13 cellular contexts compared by ENCODE assay signal in genomic region chr7:46229409-46229808, GRCh38.
DNase-seq lines count a peak whose midpoint lies in the region; TF ChIP-seq lines count a peak whose summit lies in the region.
"Had no signal": no experiment of that assay in that cellular context is flagged by ENCODE, and none has a peak within 500 bp of the region (broad histone marks: within the 10 kb centered on the region; RNA-seq: fewer than 3 reads in every experiment).

No MANE protein-coding gene starts in this region.

- peak overlapping the region; percentile 77 for H3K27ac ChIP-seq in hepatocyte
- H3K27ac ChIP-seq: SK-N-MC had no signal

- H3K9me3 ChIP-seq in hepatocyte (ENCODE audit: low read depth): no peaks in the 10 kb centered on the region
- H3K9me3 ChIP-seq: BE2C had no signal

- no peak overlapping the region for H3K4me3 ChIP-seq in AG04449 (ENCODE audit: low read depth, low read length)
- no peak overlapping the region for H3K4me3 ChIP-seq in hepatocyte
- H3K4me3 ChIP-seq: SK-N-MC had no signal

- no peaks in the 10 kb centered on the region for H3K79me2 ChIP-seq in hepatocyte

- POLR2A ChIA-PET in AG04449 (lab: Yijun Ruan, JAX): interaction anchor here (0.6 kb wide), 1 partner anchor 57 kb away, joined by 3 read pairs; no protein-coding TSS in a partner anchor
- POLR2A ChIA-PET in HEK293T (lab: Yijun Ruan, JAX): interaction anchor here (0.7 kb wide), 1 partner anchor 93 kb away, joined by 3 read pairs; no protein-coding TSS in a partner anchor

- H3K9me2 ChIP-seq in hepatocyte (replicated peaks; ENCODE audit: insufficient read depth): no peaks in the 10 kb centered on the region

- H3K4me1 ChIP-seq in hepatocyte (ENCODE audit: insufficient read depth): no peaks in the 10 kb centered on the region
- H3K4me1 ChIP-seq: BE2C had no signal

- DNase-seq in AG04449 (ENCODE audit: low read depth, low spot score): peak; percentile 77
- DNase-seq in HS-5 (ENCODE audit: low read depth): peak; percentile 81
- peak; percentile 62 for DNase-seq in astrocyte of the hippocampus (ENCODE audit: low read depth, low spot score)
- peak; percentile 63 for DNase-seq in hepatocyte (ENCODE audit: low spot score)
- no peak for DNase-seq in NCI-H146 (lab: John Stamatoyannopoulos, UW)
- no peak for DNase-seq in D341Med (ENCODE audit: low spot score)
- DNase-seq in HEK293T (ENCODE audit: extremely low spot score): no peak
- no peak for DNase-seq in putamen (ENCODE audit: low spot score)
- DNase-seq: activated CD4-positive, alpha-beta T cell treated with anti-CD3 and anti-CD28 coated beads, Interleukin-2, amount 10 ng/mL, durations not matched to agents 7 days and 5 days; activated effector memory CD4-positive, alpha-beta T cell treated with anti-CD3 and anti-CD28 coated beads, Interleukin-2, amount 50 U/mL, for 16 hours; BE2C; NCI-H446 had no signal

- H3K27me3 ChIP-seq in hepatocyte: no peaks in the 10 kb centered on the region
- H3K27me3 ChIP-seq: BE2C had no signal

- TF ChIP-seq CTCF in AG04449 (IDR thresholded peaks at IDR 0.05; ENCODE audit: insufficient read depth, low read length, missing control alignments) (no peak), hepatocyte (IDR thresholded peaks at IDR 0.05; ENCODE audit: poor library complexity) (no peak)

- no peaks in the 10 kb centered on the region for H4K20me1 ChIP-seq in hepatocyte (ENCODE audit: insufficient read depth, poor library complexity, severe bottlenecking)

- no peak overlapping the region for H2AFZ ChIP-seq in hepatocyte

- no peak overlapping the region for H3K4me2 ChIP-seq in hepatocyte

- 36% methylated on average over 4 of the region's 4 CpGs for WGBS in hepatocyte (ENCODE audit: low lambda C conversion rate, missing lambda C conversion rate)

- no peaks in the 10 kb centered on the region for H3K36me3 ChIP-seq in hepatocyte (replicated peaks; ENCODE audit: insufficient read depth, low read depth)
- H3K36me3 ChIP-seq: BE2C had no signal

- CTCF ChIA-PET in AG04449 (lab: Yijun Ruan, JAX) (interaction anchor here (0.7 kb wide), 1 partner anchor 306 kb away, joined by 3 read pairs; no protein-coding TSS in a partner anchor), HEK293T (lab: Yijun Ruan, JAX) (no interaction called here)

TF ChIP-seq in HEK293T, 16 proteins besides CTCF, POLR2A, EP300 and RAD21:
- TF ChIP-seq, protein P1, sequence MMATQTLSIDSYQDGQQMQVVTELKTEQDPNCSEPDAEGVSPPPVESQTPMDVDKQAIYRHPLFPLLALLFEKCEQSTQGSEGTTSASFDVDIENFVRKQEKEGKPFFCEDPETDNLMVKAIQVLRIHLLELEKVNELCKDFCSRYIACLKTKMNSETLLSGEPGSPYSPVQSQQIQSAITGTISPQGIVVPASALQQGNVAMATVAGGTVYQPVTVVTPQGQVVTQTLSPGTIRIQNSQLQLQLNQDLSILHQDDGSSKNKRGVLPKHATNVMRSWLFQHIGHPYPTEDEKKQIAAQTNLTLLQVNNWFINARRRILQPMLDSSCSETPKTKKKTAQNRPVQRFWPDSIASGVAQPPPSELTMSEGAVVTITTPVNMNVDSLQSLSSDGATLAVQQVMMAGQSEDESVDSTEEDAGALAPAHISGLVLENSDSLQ (IDR thresholded peaks at IDR 0.05): no peak
- no peak for TF ChIP-seq CTBP1 (IDR thresholded peaks at IDR 0.05; ENCODE audit: borderline replicate concordance)
- no peak for TF ChIP-seq FOXM1 (IDR thresholded peaks at IDR 0.05; ENCODE audit: borderline replicate concordance)
- no peak for TF ChIP-seq TARDBP (IDR thresholded peaks at IDR 0.05)
- no peak for TF ChIP-seq ARNT (IDR thresholded peaks at IDR 0.05)
- TF ChIP-seq ZNF384 (IDR thresholded peaks at IDR 0.05): no peak
- no peak for TF ChIP-seq FOXK2 (IDR thresholded peaks at IDR 0.05)
- no peak for TF ChIP-seq SUZ12 (IDR thresholded peaks at IDR 0.05)
- no peak for TF ChIP-seq NFRKB (IDR thresholded peaks at IDR 0.05)
- TF ChIP-seq LEF1 (IDR thresholded peaks at IDR 0.05; ENCODE audit: borderline replicate concordance): no peak
- TF ChIP-seq HDGF (IDR thresholded peaks at IDR 0.05; ENCODE audit: borderline replicate concordance): no peak
- TF ChIP-seq SP1 (IDR thresholded peaks at IDR 0.05): no peak
- no peak for TF ChIP-seq ELF4 (IDR thresholded peaks at IDR 0.05)

Comparison
In these comparisons a context has a peak if more than half of its experiments do, and no peak if none do; other contexts are left out.
1. DNase-seq: peak in AG04449 (single experiment), HS-5 (single experiment), astrocyte of the hippocampus (single experiment) and hepatocyte (single experiment); none in NCI-H146 (single experiment), D341Med (single experiment), HEK293T (single experiment) and putamen (single experiment).